In the genomic region with DNA sequence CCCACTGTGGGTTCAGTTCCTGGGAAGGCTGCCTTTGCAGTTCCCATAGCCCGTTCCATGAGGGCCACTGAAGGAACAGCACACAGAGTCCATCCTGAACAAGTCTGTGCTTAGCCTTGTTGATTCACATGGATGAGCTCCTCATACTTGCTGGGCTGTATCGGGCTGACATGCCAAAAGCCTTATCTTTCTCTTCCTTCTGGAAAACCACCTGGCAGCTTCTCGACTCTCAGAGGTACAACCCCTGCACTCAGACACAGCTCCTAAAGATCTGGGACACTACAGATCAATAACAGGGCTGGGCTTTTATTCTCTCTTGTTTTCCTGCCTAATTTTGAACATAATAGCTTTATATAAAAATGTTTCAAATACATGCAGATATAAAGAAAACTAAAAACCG, we compare ENCODE assay signal across 1 cellular context.
TF ChIP-seq lines count a peak whose summit lies in the region.

No MANE protein-coding gene starts in this region.

TF ChIP-seq in H1, 55 proteins besides CTCF, POLR2A, EP300 and RAD21:
- TF ChIP-seq ASH2L (IDR thresholded peaks at IDR 0.05; ENCODE audit: low read length) (no peak), CHD2 (IDR thresholded peaks at IDR 0.05; ENCODE audit: low read length) (no peak), SUZ12 (IDR thresholded peaks at IDR 0.05; ENCODE audit: low read length) (no peak), EGR1 (IDR thresholded peaks at IDR 0.05; ENCODE audit: borderline replicate concordance, low read depth, low read length) (no peak), CHD1 (IDR thresholded peaks at IDR 0.05; ENCODE audit: low read depth, low read length) (no peak), ATF3 (IDR thresholded peaks at IDR 0.05; ENCODE audit: insufficient read depth, low read depth, low read length) (no peak), POLR2AphosphoS5 (IDR thresholded peaks at IDR 0.05; ENCODE audit: low read depth, low read length) (no peak), HDAC2 (IDR thresholded peaks at IDR 0.05; ENCODE audit: borderline replicate concordance in 1 of 2, low read depth in 2 of 2, low read length in 2 of 2) (no peak), PHF8 (conservative IDR thresholded peaks at IDR 0.05; ENCODE audit: low read depth, low read length) (no peak), NRF1 (IDR thresholded peaks at IDR 0.05; ENCODE audit: low read depth, low read length) (no peak), KDM1A (IDR thresholded peaks at IDR 0.05; ENCODE audit: borderline replicate concordance, low read length) (no peak), SP4 (IDR thresholded peaks at IDR 0.05; ENCODE audit: low read length) (no peak), FOSL1 (IDR thresholded peaks at IDR 0.05; ENCODE audit: insufficient read depth, low read depth, low read length) (no peak), RBBP5 (IDR thresholded peaks at IDR 0.05; ENCODE audit: borderline replicate concordance, low read depth, low read length) (no peak), TCF12 (IDR thresholded peaks at IDR 0.05; ENCODE audit: low read depth, low read length) (no peak), SAP30 (IDR thresholded peaks at IDR 0.05; ENCODE audit: insufficient read depth, insufficient replicate concordance, low read length) (no peak)
- TF ChIP-seq, protein P1, sequence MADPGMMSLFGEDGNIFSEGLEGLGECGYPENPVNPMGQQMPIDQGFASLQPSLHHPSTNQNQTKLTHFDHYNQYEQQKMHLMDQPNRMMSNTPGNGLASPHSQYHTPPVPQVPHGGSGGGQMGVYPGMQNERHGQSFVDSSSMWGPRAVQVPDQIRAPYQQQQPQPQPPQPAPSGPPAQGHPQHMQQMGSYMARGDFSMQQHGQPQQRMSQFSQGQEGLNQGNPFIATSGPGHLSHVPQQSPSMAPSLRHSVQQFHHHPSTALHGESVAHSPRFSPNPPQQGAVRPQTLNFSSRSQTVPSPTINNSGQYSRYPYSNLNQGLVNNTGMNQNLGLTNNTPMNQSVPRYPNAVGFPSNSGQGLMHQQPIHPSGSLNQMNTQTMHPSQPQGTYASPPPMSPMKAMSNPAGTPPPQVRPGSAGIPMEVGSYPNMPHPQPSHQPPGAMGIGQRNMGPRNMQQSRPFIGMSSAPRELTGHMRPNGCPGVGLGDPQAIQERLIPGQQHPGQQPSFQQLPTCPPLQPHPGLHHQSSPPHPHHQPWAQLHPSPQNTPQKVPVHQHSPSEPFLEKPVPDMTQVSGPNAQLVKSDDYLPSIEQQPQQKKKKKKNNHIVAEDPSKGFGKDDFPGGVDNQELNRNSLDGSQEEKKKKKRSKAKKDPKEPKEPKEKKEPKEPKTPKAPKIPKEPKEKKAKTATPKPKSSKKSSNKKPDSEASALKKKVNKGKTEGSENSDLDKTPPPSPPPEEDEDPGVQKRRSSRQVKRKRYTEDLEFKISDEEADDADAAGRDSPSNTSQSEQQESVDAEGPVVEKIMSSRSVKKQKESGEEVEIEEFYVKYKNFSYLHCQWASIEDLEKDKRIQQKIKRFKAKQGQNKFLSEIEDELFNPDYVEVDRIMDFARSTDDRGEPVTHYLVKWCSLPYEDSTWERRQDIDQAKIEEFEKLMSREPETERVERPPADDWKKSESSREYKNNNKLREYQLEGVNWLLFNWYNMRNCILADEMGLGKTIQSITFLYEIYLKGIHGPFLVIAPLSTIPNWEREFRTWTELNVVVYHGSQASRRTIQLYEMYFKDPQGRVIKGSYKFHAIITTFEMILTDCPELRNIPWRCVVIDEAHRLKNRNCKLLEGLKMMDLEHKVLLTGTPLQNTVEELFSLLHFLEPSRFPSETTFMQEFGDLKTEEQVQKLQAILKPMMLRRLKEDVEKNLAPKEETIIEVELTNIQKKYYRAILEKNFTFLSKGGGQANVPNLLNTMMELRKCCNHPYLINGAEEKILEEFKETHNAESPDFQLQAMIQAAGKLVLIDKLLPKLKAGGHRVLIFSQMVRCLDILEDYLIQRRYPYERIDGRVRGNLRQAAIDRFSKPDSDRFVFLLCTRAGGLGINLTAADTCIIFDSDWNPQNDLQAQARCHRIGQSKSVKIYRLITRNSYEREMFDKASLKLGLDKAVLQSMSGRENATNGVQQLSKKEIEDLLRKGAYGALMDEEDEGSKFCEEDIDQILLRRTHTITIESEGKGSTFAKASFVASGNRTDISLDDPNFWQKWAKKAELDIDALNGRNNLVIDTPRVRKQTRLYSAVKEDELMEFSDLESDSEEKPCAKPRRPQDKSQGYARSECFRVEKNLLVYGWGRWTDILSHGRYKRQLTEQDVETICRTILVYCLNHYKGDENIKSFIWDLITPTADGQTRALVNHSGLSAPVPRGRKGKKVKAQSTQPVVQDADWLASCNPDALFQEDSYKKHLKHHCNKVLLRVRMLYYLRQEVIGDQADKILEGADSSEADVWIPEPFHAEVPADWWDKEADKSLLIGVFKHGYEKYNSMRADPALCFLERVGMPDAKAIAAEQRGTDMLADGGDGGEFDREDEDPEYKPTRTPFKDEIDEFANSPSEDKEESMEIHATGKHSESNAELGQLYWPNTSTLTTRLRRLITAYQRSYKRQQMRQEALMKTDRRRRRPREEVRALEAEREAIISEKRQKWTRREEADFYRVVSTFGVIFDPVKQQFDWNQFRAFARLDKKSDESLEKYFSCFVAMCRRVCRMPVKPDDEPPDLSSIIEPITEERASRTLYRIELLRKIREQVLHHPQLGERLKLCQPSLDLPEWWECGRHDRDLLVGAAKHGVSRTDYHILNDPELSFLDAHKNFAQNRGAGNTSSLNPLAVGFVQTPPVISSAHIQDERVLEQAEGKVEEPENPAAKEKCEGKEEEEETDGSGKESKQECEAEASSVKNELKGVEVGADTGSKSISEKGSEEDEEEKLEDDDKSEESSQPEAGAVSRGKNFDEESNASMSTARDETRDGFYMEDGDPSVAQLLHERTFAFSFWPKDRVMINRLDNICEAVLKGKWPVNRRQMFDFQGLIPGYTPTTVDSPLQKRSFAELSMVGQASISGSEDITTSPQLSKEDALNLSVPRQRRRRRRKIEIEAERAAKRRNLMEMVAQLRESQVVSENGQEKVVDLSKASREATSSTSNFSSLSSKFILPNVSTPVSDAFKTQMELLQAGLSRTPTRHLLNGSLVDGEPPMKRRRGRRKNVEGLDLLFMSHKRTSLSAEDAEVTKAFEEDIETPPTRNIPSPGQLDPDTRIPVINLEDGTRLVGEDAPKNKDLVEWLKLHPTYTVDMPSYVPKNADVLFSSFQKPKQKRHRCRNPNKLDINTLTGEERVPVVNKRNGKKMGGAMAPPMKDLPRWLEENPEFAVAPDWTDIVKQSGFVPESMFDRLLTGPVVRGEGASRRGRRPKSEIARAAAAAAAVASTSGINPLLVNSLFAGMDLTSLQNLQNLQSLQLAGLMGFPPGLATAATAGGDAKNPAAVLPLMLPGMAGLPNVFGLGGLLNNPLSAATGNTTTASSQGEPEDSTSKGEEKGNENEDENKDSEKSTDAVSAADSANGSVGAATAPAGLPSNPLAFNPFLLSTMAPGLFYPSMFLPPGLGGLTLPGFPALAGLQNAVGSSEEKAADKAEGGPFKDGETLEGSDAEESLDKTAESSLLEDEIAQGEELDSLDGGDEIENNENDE (IDR thresholded peaks at IDR 0.05; ENCODE audit: insufficient replicate concordance, low read length): no peak
- TF ChIP-seq, protein P2, sequence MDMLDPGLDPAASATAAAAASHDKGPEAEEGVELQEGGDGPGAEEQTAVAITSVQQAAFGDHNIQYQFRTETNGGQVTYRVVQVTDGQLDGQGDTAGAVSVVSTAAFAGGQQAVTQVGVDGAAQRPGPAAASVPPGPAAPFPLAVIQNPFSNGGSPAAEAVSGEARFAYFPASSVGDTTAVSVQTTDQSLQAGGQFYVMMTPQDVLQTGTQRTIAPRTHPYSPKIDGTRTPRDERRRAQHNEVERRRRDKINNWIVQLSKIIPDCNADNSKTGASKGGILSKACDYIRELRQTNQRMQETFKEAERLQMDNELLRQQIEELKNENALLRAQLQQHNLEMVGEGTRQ (IDR thresholded peaks at IDR 0.05; ENCODE audit: low read length): no peak
